ENCODE assay signal across 16 cellular contexts in genomic region chr12:9910716-9911421, GRCh38. TPM values are rescaled to one million over a fixed set of nuclear protein-coding genes. Genes with fewer than 3 reads are reported as not detected.
A peak's percentile ranks its signal among the peaks of the same experiment; 100 is the strongest.
DNase-seq lines count a peak whose midpoint lies in the region; ATAC-seq, FAIRE-seq and TF ChIP-seq lines count a peak whose summit lies in the region.
"Had no signal": no experiment of that assay in that cellular context is flagged by ENCODE, and none has a peak within 500 bp of the region (broad histone marks: within the 10 kb centered on the region; RNA-seq: fewer than 3 reads in every experiment).

No MANE protein-coding gene starts in this region.

- peak overlapping the region in 2 of 3 experiments; percentile 40 to 74; a peak in 3 of 7 replicates for H3K27ac Mint-ChIP-seq in H9
- H3K27ac Mint-ChIP-seq in naive thymus-derived CD8-positive, alpha-beta T cell = peak overlapping the region in 7 of 10 donors; percentile 8 to 72 (median 48)
- H3K27ac Mint-ChIP-seq: activated naive CD4-positive, alpha-beta T cell treated with anti-CD3 and anti-CD28 coated beads for 36 hours; IgD-negative memory B cell had no signal

- no peaks in the 10 kb centered on the region for H3K79me2 ChIP-seq in H9 (ENCODE audit: insufficient read depth, low read length)
- peaks cover 0 to 49% of the 10 kb centered on the region in 2 experiments; a peak in 2 of 4 replicates for H3K79me2 ChIP-seq in H1 (ENCODE audit: control insufficient read depth in 1 of 2, insufficient read depth in 2 of 2, low read length in 2 of 2)

- H3K9me3 ChIP-seq in H9 (ENCODE audit: control insufficient read depth, low read depth, low read length) (peaks cover 13% of the 10 kb centered on the region), H1 (ENCODE audit: insufficient read depth in 2 of 2, low read depth in 1 of 2, low read length in 1 of 2) (no peaks in the 10 kb centered on the region; a peak in 1 of 4 replicates), vagina (peaks cover 16% of the 10 kb centered on the region)

- H3K27ac ChIP-seq in H9 (ENCODE audit: insufficient read length, low read depth, low read length) = peak overlapping the region; percentile 65
- H3K27ac ChIP-seq in H1 (ENCODE audit: low read depth, low read length) = peak overlapping the region; percentile 99
- H3K27ac ChIP-seq in vagina = no peak overlapping the region
- H3K27ac ChIP-seq: C4-2B had no signal

- TF ChIP-seq RAD21 in H1 (IDR thresholded peaks at IDR 0.05 in 1 of 2, conservative IDR thresholded peaks at IDR 0.05 in 1 of 2; ENCODE audit: low read depth in 2 of 2, low read length in 2 of 2) = no peak

- H3K18ac ChIP-seq in H9 (ENCODE audit: insufficient read length, low read depth, low read length) = no peak overlapping the region
- peak overlapping the region; percentile 95; the same call in 1 of the 2 replicates for H3K18ac ChIP-seq in H1 (ENCODE audit: extremely low read depth, low read length)

- H3K14ac ChIP-seq in H9 (ENCODE audit: insufficient read depth, low read length) = no peak overlapping the region
- H3K14ac ChIP-seq in H1 (ENCODE audit: insufficient read length) = no peak overlapping the region

- peak; percentile 79 to 86 for TF ChIP-seq POLR2A in H1 (IDR thresholded peaks at IDR 0.05; ENCODE audit: control extremely low read depth in 1 of 2, low read depth in 2 of 2, low read length in 2 of 2)
- TF ChIP-seq POLR2A in vagina (IDR thresholded peaks at IDR 0.05) = no peak

- H3K27me3 Mint-ChIP-seq in H9 (ENCODE audit: low read depth) = 0 out of 2 replicates have a peak, but pooled peaks cover 2% of the 10 kb centered on the region
- H3K27me3 Mint-ChIP-seq in naive thymus-derived CD8-positive, alpha-beta T cell = no peaks in the 10 kb centered on the region

- DNase-seq in H9 (peak; percentile 87), LoVo (ENCODE audit: low spot score) (peak; percentile 25), H1 (ENCODE audit: low read depth in 1 of 2, low spot score in 2 of 2) (no peak), vagina (ENCODE audit: extremely low spot score in 2 of 2) (no peak), SHP77 (lab: John Stamatoyannopoulos, UW) (no peak), NCI-H1092 treated with DMSO at 0.1 percent for 48 hours (lab: John Stamatoyannopoulos, UW) (no peak)
- no peak for DNase-seq in naive thymus-derived CD8-positive, alpha-beta T cell
- DNase-seq: activated naive CD4-positive, alpha-beta T cell treated with anti-CD3 and anti-CD28 coated beads for 36 hours; left colon; NCI-H1436; NCI-H345; trophoblast cell had no signal

- peak overlapping the region in 1 of 2 experiments; percentile 36; a peak in 2 of 5 replicates for H3K4me3 Mint-ChIP-seq in H9
- no peak overlapping the region for H3K4me3 Mint-ChIP-seq in naive thymus-derived CD8-positive, alpha-beta T cell
- H3K4me3 Mint-ChIP-seq: activated naive CD4-positive, alpha-beta T cell treated with anti-CD3 and anti-CD28 coated beads for 36 hours; IgD-negative memory B cell had no signal

- no peaks in the 10 kb centered on the region for H3K27me3 ChIP-seq in H9 (ENCODE audit: insufficient read depth, low read length)
- no peaks in the 10 kb centered on the region for H3K27me3 ChIP-seq in H1 (replicated peaks in 1 of 4; ENCODE audit: control insufficient read depth in 3 of 4, extremely low read depth in 1 of 4, insufficient read depth in 3 of 4, low read length in 3 of 4)
- no peaks in the 10 kb centered on the region for H3K27me3 ChIP-seq in vagina

- H3K36me3 Mint-ChIP-seq in H9 (ENCODE audit: insufficient read depth in 1 of 3, low read depth in 3 of 3) = peaks cover 21 to 39% (median 38%) of the 10 kb centered on the region in 3 experiments
- peaks cover 0 to 19% (median 18%) of the 10 kb centered on the region in 3 donors for H3K36me3 Mint-ChIP-seq in naive thymus-derived CD8-positive, alpha-beta T cell

- peaks cover 0 to 28% (median 8%) of the 10 kb centered on the region in 4 experiments; a peak in 4 of 8 replicates for H3K36me3 ChIP-seq in H1 (ENCODE audit: control insufficient read depth in 2 of 4, insufficient read depth in 4 of 4, low read length in 3 of 4)
- no peaks in the 10 kb centered on the region for H3K36me3 ChIP-seq in vagina

- H3K4me3 ChIP-seq in H1 (ENCODE audit: extremely low read depth in 1 of 4, insufficient read depth in 2 of 4, low read depth in 3 of 4, low read length in 4 of 4) (peak overlapping the region; percentile 62 to 72 (median 67); a peak in 7 of 8 replicates), vagina (no peak overlapping the region)

- CTCF ChIA-PET in H1 (lab: Charles Lee; ENCODE audit: partially characterized antibody) = interaction anchor here (0.6 to 1.5 kb wide), 4 partner anchors 9 to 160 kb away, joined by 3 to 5 read pairs (median 4); no protein-coding TSS in a partner anchor

- no peaks in the 10 kb centered on the region for H3K4me1 Mint-ChIP-seq in H9
- H3K4me1 Mint-ChIP-seq in naive thymus-derived CD8-positive, alpha-beta T cell = peaks cover 21 to 41% (median 37%) of the 10 kb centered on the region in 4 donors
- H3K4me1 Mint-ChIP-seq: IgD-negative memory B cell had no signal

- TF ChIP-seq EP300 in H1 (IDR thresholded peaks at IDR 0.05; ENCODE audit: borderline replicate concordance in 1 of 2, low read depth in 2 of 2, low read length in 2 of 2) = peak in 1 of 2 experiments; percentile 90; a peak in 1 of 3 replicates

- no peak overlapping the region for H2BK15ac ChIP-seq in H9 (ENCODE audit: low read depth, low read length)
- no peak overlapping the region; the same call in 1 of the 2 replicates for H2BK15ac ChIP-seq in H1 (ENCODE audit: low read length)

- H3K9me3 Mint-ChIP-seq in H9 = peaks cover 33 to 43% of the 10 kb centered on the region in 2 experiments
- H3K9me3 Mint-ChIP-seq in naive thymus-derived CD8-positive, alpha-beta T cell = peaks cover 7 to 43% (median 23%) of the 10 kb centered on the region in 9 donors

- no CpG with 5 or more reads among the region's 7 CpGs for WGBS in H9 (ENCODE audit: extremely low coverage, insufficient read length, low lambda C conversion rate)
- WGBS in H1 (ENCODE audit: extremely low coverage in 1 of 2, insufficient coverage in 1 of 2, insufficient read length in 1 of 2, insufficient replicate concordance in 2 of 2, low coverage in 1 of 2, low lambda C conversion rate in 2 of 2, missing lambda C conversion rate in 1 of 2), 2 experiments = 52% methylated on average over 7 of the region's 7 CpGs; no CpG with 5 or more reads in 1 of the 2 experiments

- H4K20me1 ChIP-seq in H9 (ENCODE audit: control insufficient read depth, insufficient read depth, insufficient read length) (no peaks in the 10 kb centered on the region), H1 (replicated peaks in 1 of 2; ENCODE audit: control insufficient read depth in 1 of 2, insufficient read depth in 2 of 2, low read length in 2 of 2) (no peaks in the 10 kb centered on the region)

- TF ChIP-seq CTCF in H9 (conservative IDR thresholded peaks at IDR 0.05) (no peak), H1 (IDR thresholded peaks at IDR 0.05; ENCODE audit: control extremely low read depth in 1 of 3, insufficient read depth in 1 of 3, low read depth in 1 of 3, low read length in 3 of 3) (no peak), vagina (IDR thresholded peaks at IDR 0.05) (no peak)

- H3K23ac ChIP-seq in H9 (ENCODE audit: insufficient read length, low read depth, low read length) (no peak overlapping the region), H1 (ENCODE audit: insufficient read length) (no peak overlapping the region)

- H2BK20ac ChIP-seq in H9 (ENCODE audit: low read depth, low read length, poor library complexity, severe bottlenecking) (no peak overlapping the region), H1 (ENCODE audit: low read length) (no peak overlapping the region)

- H2AFZ ChIP-seq in H9 (ENCODE audit: low read length) (no peak overlapping the region), H1 (ENCODE audit: low read length) (no peak overlapping the region)

- H3K9ac ChIP-seq in H9 (ENCODE audit: extremely low read depth, insufficient read length, low read length) (peak overlapping the region; percentile 76), H1 (replicated peaks in 1 of 4; ENCODE audit: extremely low read depth in 1 of 4, low read depth in 3 of 4, low read length in 3 of 4) (peak overlapping the region; percentile 88 to 100 (median 94))

- H3K4me1 ChIP-seq in H9 (ENCODE audit: insufficient read depth, low read length) (no peaks in the 10 kb centered on the region), H1 (replicated peaks in 1 of 4; ENCODE audit: control insufficient read depth in 3 of 4, insufficient read depth in 4 of 4, low read length in 3 of 4) (peaks cover 0 to 9% (median 4%) of the 10 kb centered on the region in 4 experiments; a peak in 3 of 7 replicates), vagina (no peaks in the 10 kb centered on the region)

- no peak overlapping the region for H4K91ac ChIP-seq in H9 (ENCODE audit: insufficient read length, low read depth, low read length)
- peak overlapping the region; percentile 97 for H4K91ac ChIP-seq in H1 (replicated peaks; ENCODE audit: insufficient read length, low read length)

- no peaks in the 10 kb centered on the region for H3K23me2 ChIP-seq in H9 (ENCODE audit: insufficient read length, low read depth, low read length, poor library complexity, severe bottlenecking)
- H3K23me2 ChIP-seq in H1 (ENCODE audit: low read depth, low read length) = no peaks in the 10 kb centered on the region; the same call in 1 of the 2 replicates

- intact Hi-C loops in vagina (cut with DNase I) = no loop called here

- H3T11ph ChIP-seq in H9 (ENCODE audit: low read length) = no peak overlapping the region

- no peak overlapping the region for H4K8ac ChIP-seq in H9 (replicated peaks; ENCODE audit: insufficient read length, low read depth, low read length)
- H4K8ac ChIP-seq in H1 (ENCODE audit: extremely low read depth, insufficient read depth, low read length) = peak overlapping the region; percentile 86; the same call in 1 of the 2 replicates

- H3K79me1 ChIP-seq in H9 (ENCODE audit: insufficient read depth, low read depth, low read length, poor library complexity, severe bottlenecking) = no peaks in the 10 kb centered on the region
- no peaks in the 10 kb centered on the region for H3K79me1 ChIP-seq in H1 (ENCODE audit: low read depth, low read length)

- H4K5ac ChIP-seq in H9 (ENCODE audit: insufficient read length, low read depth, low read length) = peak overlapping the region; percentile 6
- H4K5ac ChIP-seq in H1 (ENCODE audit: insufficient read length, low read depth, low read length) = no peak overlapping the region

- H3K4ac ChIP-seq in H9 (ENCODE audit: low read depth, low read length) (no peak overlapping the region), H1 (replicated peaks; ENCODE audit: insufficient read length, low read depth, low read length) (peak overlapping the region; percentile 98)

- H2BK5ac ChIP-seq in H9 (ENCODE audit: insufficient read length, low read length) (peak overlapping the region; percentile 93), H1 (ENCODE audit: low read depth, low read length) (peak overlapping the region; percentile 96)

- peak; percentile 97 for FAIRE-seq in H1 (lab: Jason Lieb, UNC)

- no peak overlapping the region for H3K56ac ChIP-seq in H9 (ENCODE audit: insufficient read length, low read depth, low read length)
- no peak overlapping the region for H3K56ac ChIP-seq in H1 (replicated peaks; ENCODE audit: insufficient read length, low read depth, low read length)

- POLR2A ChIA-PET in H1 (lab: Charles Lee; ENCODE audit: partially characterized antibody) = interaction anchor here (0.7 to 7.8 kb wide), 12 partner anchors 11 to 196 kb away, joined by 3 to 121 read pairs (median 4); no protein-coding TSS in a partner anchor
- POLR2A ChIA-PET in naive thymus-derived CD8-positive, alpha-beta T cell (lab: Charles Lee) = interaction anchor here (1.1 kb wide), 1 partner anchor 9 kb away, joined by 3 read pairs; no protein-coding TSS in a partner anchor

- ATAC-seq in naive thymus-derived CD8-positive, alpha-beta T cell = no peak
- ATAC-seq in GM19328 (IDR thresholded peaks at IDR 0.05; ENCODE audit: unreplicated experiment) = no peak
- ATAC-seq: left colon, SK-N-SH treated with all-trans-retinoic acid at 6 μM for 48 hours had no signal

- no peak overlapping the region for H2BK120ac ChIP-seq in H9 (ENCODE audit: low read depth, low read length, poor library complexity, severe bottlenecking)
- H2BK120ac ChIP-seq in H1 (replicated peaks; ENCODE audit: low read depth, low read length) = peak overlapping the region; percentile 95

- H2BK12ac ChIP-seq in H9 (ENCODE audit: insufficient read length, low read depth, low read length) = no peak overlapping the region
- peak overlapping the region; percentile 91 for H2BK12ac ChIP-seq in H1 (ENCODE audit: low read depth, low read length)

- peak overlapping the region; percentile 49 for H3K4me2 ChIP-seq in H9 (ENCODE audit: insufficient read depth, insufficient read length, low read length)
- H3K4me2 ChIP-seq in H1 (ENCODE audit: insufficient read depth in 1 of 2, low read depth in 2 of 2, low read length in 2 of 2) = peak overlapping the region; percentile 62 to 77

- H2AK5ac ChIP-seq in H9 (ENCODE audit: insufficient read length, low read length) (no peak overlapping the region), H1 (ENCODE audit: low read depth, low read length) (peak overlapping the region; percentile 100)

RNA-seq across cellular contexts. Expression of gene CLEC2A, which starts 21.3 kb away (rescaled TPM):
- 0.87 TPM in 1 of 2 replicates, not detected in the other for total RNA-seq in H9 (2021)
- 2.8 and 3.7 TPM in 2 replicates for total RNA-seq in H1 (2021; fragmentation: NEBNext Ultra II Directional; extraction: Animal tissue kit (Norgen Biotek cat#: 25700))
- polyA plus RNA-seq in H1 (2011; rRNA removed) = 0.24 and 0.63 TPM in 2 replicates
- polyA plus RNA-seq in H1 (2011; cell fraction: cytosol; rRNA removed) = 0.54 TPM
- polyA plus RNA-seq in H1 (2011; cell fraction: nucleus; rRNA removed) = 3.1 TPM
- 2.2 to 4.9 TPM (median 3.1 TPM) in 4 replicates for polyA plus RNA-seq in H1 (2012, experiment 1 of 2)
- polyA plus RNA-seq in H1 (2012, experiment 2 of 2) = not detected
- 0.12 TPM for polyA plus RNA-seq in H1 (2013, experiment 1 of 2)
- polyA plus RNA-seq in H1 (2013, experiment 2 of 2) = 0.11 TPM
- polyA minus RNA-seq in H1 (2011; rRNA and poly(A)+ RNA removed) = 1.4 and 4.3 TPM in 2 replicates
- polyA minus RNA-seq in H1 (2011; cell fraction: cytosol; rRNA and poly(A)+ RNA removed) = 2.3 TPM
- polyA minus RNA-seq in H1 (2011; cell fraction: nucleus; rRNA and poly(A)+ RNA removed) = 11.7 TPM
- total RNA-seq in naive thymus-derived CD8-positive, alpha-beta T cell = not detected
- polyA plus RNA-seq in naive thymus-derived CD8-positive, alpha-beta T cell = not detected
- total RNA-seq in vagina = not detected
- total RNA-seq: activated naive CD4-positive, alpha-beta T cell treated with anti-CD3 and anti-CD28 coated beads for 36 hours; left colon had no signal
- polyA plus RNA-seq: IgD-negative memory B cell had no signal

RNA-seq across cellular contexts. Expression of gene KLRF2, which starts 29.6 kb away (rescaled TPM):
- not detected in 2 replicates for total RNA-seq in H9 (2021)
- total RNA-seq in H1 (2021; fragmentation: NEBNext Ultra II Directional; extraction: Animal tissue kit (Norgen Biotek cat#: 25700)) = not detected in 2 replicates
- not detected in 2 replicates for polyA plus RNA-seq in H1 (2011; rRNA removed)
- polyA plus RNA-seq in H1 (2011; cell fraction: cytosol; rRNA removed) = not detected
- not detected for polyA plus RNA-seq in H1 (2011; cell fraction: nucleus; rRNA removed)
- polyA plus RNA-seq in H1 (2012, experiment 1 of 2) = not detected in 4 replicates
- polyA plus RNA-seq in H1 (2012, experiment 2 of 2) = not detected
- polyA plus RNA-seq in H1 (2013, experiment 1 of 2) = not detected
- not detected for polyA plus RNA-seq in H1 (2013, experiment 2 of 2)
- not detected in 2 replicates for polyA minus RNA-seq in H1 (2011; rRNA and poly(A)+ RNA removed)
- not detected for polyA minus RNA-seq in H1 (2011; cell fraction: cytosol; rRNA and poly(A)+ RNA removed)
- not detected for polyA minus RNA-seq in H1 (2011; cell fraction: nucleus; rRNA and poly(A)+ RNA removed)
- total RNA-seq in naive thymus-derived CD8-positive, alpha-beta T cell = not detected
- polyA plus RNA-seq in naive thymus-derived CD8-positive, alpha-beta T cell = not detected
- total RNA-seq in vagina = not detected
- total RNA-seq: activated naive CD4-positive, alpha-beta T cell treated with anti-CD3 and anti-CD28 coated beads for 36 hours; left colon had no signal
- polyA plus RNA-seq: IgD-negative memory B cell had no signal

RNA-seq across cellular contexts. Expression of gene CLEC2B, which starts 41.7 kb away (rescaled TPM):
- total RNA-seq in H9 (2021) = not detected in 2 replicates
- not detected in 2 replicates for total RNA-seq in H1 (2021; fragmentation: NEBNext Ultra II Directional; extraction: Animal tissue kit (Norgen Biotek cat#: 25700))
- polyA plus RNA-seq in H1 (2011; rRNA removed) = not detected in 2 replicates
- polyA plus RNA-seq in H1 (2011; cell fraction: cytosol; rRNA removed) = not detected
- polyA plus RNA-seq in H1 (2011; cell fraction: nucleus; rRNA removed) = not detected
- not detected in 4 replicates for polyA plus RNA-seq in H1 (2012, experiment 1 of 2)
- not detected for polyA plus RNA-seq in H1 (2012, experiment 2 of 2)
- polyA plus RNA-seq in H1 (2013, experiment 1 of 2) = not detected
- 0.07 TPM for polyA plus RNA-seq in H1 (2013, experiment 2 of 2)
- polyA minus RNA-seq in H1 (2011; rRNA and poly(A)+ RNA removed) = not detected in 2 replicates
- polyA minus RNA-seq in H1 (2011; cell fraction: cytosol; rRNA and poly(A)+ RNA removed) = not detected
- not detected for polyA minus RNA-seq in H1 (2011; cell fraction: nucleus; rRNA and poly(A)+ RNA removed)
- 10 to 100 TPM; 85.1 to 95.6 TPM for total RNA-seq in naive thymus-derived CD8-positive, alpha-beta T cell
- polyA plus RNA-seq in naive thymus-derived CD8-positive, alpha-beta T cell = 10 to 100 TPM; 36.8 to 78.4 (median 41.9) TPM
- 35.6 TPM for total RNA-seq in vagina

Comparison
In these comparisons a context has a peak if more than half of its experiments do, and no peak if none do; other contexts are left out.
1. DNase-seq: peak in H9 (single experiment) and LoVo (single experiment); none in H1 (0 of 2), naive thymus-derived CD8-positive, alpha-beta T cell (0 of 10), vagina (0 of 2), SHP77 (0 of 2) and NCI-H1092 treated with DMSO at 0.1 percent for 48 hours (single experiment).
2. H3K4me3 ChIP-seq: peak in H1 (4 of 4); none in vagina (0 of 2).
3. POLR2A ChIP-seq: peak in H1 (2 of 2); none in vagina (0 of 2).
4. RNA of gene CLEC2B, which starts 41.7 kb away (total RNA-seq): 85.1 to 95.6 TPM in naive thymus-derived CD8-positive, alpha-beta T cell and 35.6 TPM in vagina (single experiment); not detected in H9 and not detected in H1; every median in the first group is over 10 times any median in the second.